Comparison of ENCODE assay signal across 8 cellular contexts in genomic region chr19:8423821-8424223, GRCh38. TPM values are rescaled to one million over a fixed set of nuclear protein-coding genes. Genes with fewer than 3 reads are reported as not detected.
DNase-seq lines count a peak whose midpoint lies in the region; ATAC-seq, FAIRE-seq and TF ChIP-seq lines count a peak whose summit lies in the region.

No MANE protein-coding gene starts in this region.

- no peaks in the 10 kb centered on the region for H3K4me1 ChIP-seq in right cardiac atrium (ENCODE audit: control insufficient read depth, insufficient read depth, low read length)

- TF ChIP-seq EP300 in Ishikawa (IDR thresholded peaks at IDR 0.05; ENCODE audit: borderline replicate concordance): peak; percentile 50; the same call in 1 of the 2 replicates

- no peak for FAIRE-seq in GM12891 (lab: Jason Lieb, UNC)

- ATAC-seq in right cardiac atrium (peak; percentile 96 to 97), HG03097 (IDR thresholded peaks at IDR 0.05; ENCODE audit: low FRiP score, unreplicated experiment) (no peak)

- no peaks in the 10 kb centered on the region for H3K27me3 ChIP-seq in right cardiac atrium (ENCODE audit: control insufficient read depth, insufficient read depth)

- intact Hi-C loops in right cardiac atrium (cut with DNase I): no loop called here

- TF ChIP-seq RAD21 in Ishikawa (IDR thresholded peaks at IDR 0.05; ENCODE audit: low read depth): no peak

- no peaks in the 10 kb centered on the region for H3K9me3 ChIP-seq in right cardiac atrium (ENCODE audit: control insufficient read depth, low read length)

- WGBS in right cardiac atrium: 34% methylated on average over 9 of the region's 9 CpGs

- H3K4me3 ChIP-seq in AG09309 (ENCODE audit: control insufficient read depth, low read depth, low read length): no peak overlapping the region; the same call in 1 of the 2 replicates
- no peak overlapping the region for H3K4me3 ChIP-seq in right cardiac atrium (ENCODE audit: low read length)
- H3K4me3 ChIP-seq in skeletal muscle cell (ENCODE audit: low read depth, low read length): no peak overlapping the region

- TF ChIP-seq CTCF in AG09309 (IDR thresholded peaks at IDR 0.05; ENCODE audit: control insufficient read depth, insufficient read depth, low read depth, low read length, missing control alignments): no peak

- H3K27ac ChIP-seq in right cardiac atrium (ENCODE audit: low read length): peak overlapping the region; percentile 92

- DNase-seq in AG09309 (ENCODE audit: low read depth): peak; percentile 92
- DNase-seq in amniotic stem cell (lab: John Stamatoyannopoulos, UW): peak; percentile 93
- DNase-seq in right cardiac atrium: peak; percentile 97 to 98 (median 97)
- peak; percentile 83 for DNase-seq in skeletal muscle cell (ENCODE audit: low read depth)
- DNase-seq in effector CD4-positive, alpha-beta T cell: no peak
- no peak for DNase-seq in GM12891 (ENCODE audit: insufficient read length, low spot score)

- no peak for TF ChIP-seq POLR2A in GM12891 (IDR thresholded peaks at IDR 0.05; ENCODE audit: low read depth, low read length)

TF ChIP-seq in Ishikawa, 13 proteins besides CTCF, POLR2A, EP300 and RAD21:
- TF ChIP-seq REST (IDR thresholded peaks at IDR 0.05; ENCODE audit: low read depth) (no peak), TEAD4 (IDR thresholded peaks at IDR 0.05) (peak; percentile 61; the same call in 1 of the 2 replicates), MAX (IDR thresholded peaks at IDR 0.05) (no peak; the same call in 1 of the 2 replicates), ZBTB7A (IDR thresholded peaks at IDR 0.05; ENCODE audit: low read depth) (no peak), TCF12 (IDR thresholded peaks at IDR 0.05; ENCODE audit: low read depth) (no peak; the same call in 1 of the 2 replicates), EGR1 (IDR thresholded peaks at IDR 0.05) (no peak), CREB1 (IDR thresholded peaks at IDR 0.05; ENCODE audit: low read depth) (peak; percentile 44), NFIC (IDR thresholded peaks at IDR 0.05) (peak; percentile 67), CEBPB (IDR thresholded peaks at IDR 0.05) (peak; percentile 56), TAF1 (IDR thresholded peaks at IDR 0.05; ENCODE audit: low read depth) (no peak; the same call in 1 of the 2 replicates), FOXM1 (IDR thresholded peaks at IDR 0.05; ENCODE audit: borderline replicate concordance, low read depth) (no peak), YY1 (IDR thresholded peaks at IDR 0.05; ENCODE audit: low read depth) (no peak), USF1 (IDR thresholded peaks at IDR 0.05) (no peak)

TF ChIP-seq in GM12891, 5 proteins besides CTCF, POLR2A, EP300 and RAD21:
- TF ChIP-seq SPI1 (IDR thresholded peaks at IDR 0.05; ENCODE audit: low read depth, low read length) (no peak), PAX5 (IDR thresholded peaks at IDR 0.05; ENCODE audit: insufficient read depth, low read length, severe bottlenecking) (no peak), TAF1 (IDR thresholded peaks at IDR 0.05; ENCODE audit: low read depth, low read length) (no peak), POU2F2 (IDR thresholded peaks at IDR 0.05; ENCODE audit: low read depth, low read length) (no peak), POLR2AphosphoS5 (IDR thresholded peaks at IDR 0.05; ENCODE audit: low read depth, low read length) (no peak)
TF ChIP-seq in GM12891: peak in this region for 0.

RNA-seq across cellular contexts. Expression of gene MARCHF2, which starts 10.7 kb away (rescaled TPM):
- 100 to 1,000 TPM in 3 of 4 donors, 10 to 100 TPM in 1; 94.2 to 106 (median 104) TPM for total RNA-seq in right cardiac atrium
- polyA plus RNA-seq in right cardiac atrium: 107 TPM
- polyA plus RNA-seq in GM12891 (2012; ENCODE audit: low read depth, missing spikeins): 10.9 TPM

RNA-seq across cellular contexts. Expression of gene HNRNPM, which starts 21.0 kb away (rescaled TPM):
- total RNA-seq in right cardiac atrium: 100 to 1,000 TPM; 106 to 128 (median 120) TPM
- 67.9 TPM for polyA plus RNA-seq in right cardiac atrium
- 210 TPM for polyA plus RNA-seq in GM12891 (2012; ENCODE audit: low read depth, missing spikeins)

RNA-seq across cellular contexts. Expression of gene RAB11B, which starts 33.7 kb away (rescaled TPM):
- 100 to 1,000 TPM; 145 to 201 (median 158) TPM for total RNA-seq in right cardiac atrium
- polyA plus RNA-seq in right cardiac atrium: 157 TPM
- polyA plus RNA-seq in GM12891 (2012; ENCODE audit: low read depth, missing spikeins): 59.5 TPM

RNA-seq across cellular contexts. Expression of gene ANGPTL4, which starts 59.9 kb away (rescaled TPM):
- 10 to 100 TPM in 1 of 4 donors, 1 to 10 TPM in 3; 5.9 to 89.3 (median 7.8) TPM for total RNA-seq in right cardiac atrium
- polyA plus RNA-seq in right cardiac atrium: 24.1 TPM
- 0.12 TPM for polyA plus RNA-seq in GM12891 (2012; ENCODE audit: low read depth, missing spikeins)

Comparison
In these comparisons a context has a peak if more than half of its experiments do, and no peak if none do; other contexts are left out.
1. DNase-seq: peak in AG09309 (single experiment), amniotic stem cell (single experiment), right cardiac atrium (3 of 3) and skeletal muscle cell (single experiment); none in effector CD4-positive, alpha-beta T cell (single experiment) and GM12891 (single experiment).